18 cellular contexts compared by ENCODE assay signal in the genomic region with DNA sequence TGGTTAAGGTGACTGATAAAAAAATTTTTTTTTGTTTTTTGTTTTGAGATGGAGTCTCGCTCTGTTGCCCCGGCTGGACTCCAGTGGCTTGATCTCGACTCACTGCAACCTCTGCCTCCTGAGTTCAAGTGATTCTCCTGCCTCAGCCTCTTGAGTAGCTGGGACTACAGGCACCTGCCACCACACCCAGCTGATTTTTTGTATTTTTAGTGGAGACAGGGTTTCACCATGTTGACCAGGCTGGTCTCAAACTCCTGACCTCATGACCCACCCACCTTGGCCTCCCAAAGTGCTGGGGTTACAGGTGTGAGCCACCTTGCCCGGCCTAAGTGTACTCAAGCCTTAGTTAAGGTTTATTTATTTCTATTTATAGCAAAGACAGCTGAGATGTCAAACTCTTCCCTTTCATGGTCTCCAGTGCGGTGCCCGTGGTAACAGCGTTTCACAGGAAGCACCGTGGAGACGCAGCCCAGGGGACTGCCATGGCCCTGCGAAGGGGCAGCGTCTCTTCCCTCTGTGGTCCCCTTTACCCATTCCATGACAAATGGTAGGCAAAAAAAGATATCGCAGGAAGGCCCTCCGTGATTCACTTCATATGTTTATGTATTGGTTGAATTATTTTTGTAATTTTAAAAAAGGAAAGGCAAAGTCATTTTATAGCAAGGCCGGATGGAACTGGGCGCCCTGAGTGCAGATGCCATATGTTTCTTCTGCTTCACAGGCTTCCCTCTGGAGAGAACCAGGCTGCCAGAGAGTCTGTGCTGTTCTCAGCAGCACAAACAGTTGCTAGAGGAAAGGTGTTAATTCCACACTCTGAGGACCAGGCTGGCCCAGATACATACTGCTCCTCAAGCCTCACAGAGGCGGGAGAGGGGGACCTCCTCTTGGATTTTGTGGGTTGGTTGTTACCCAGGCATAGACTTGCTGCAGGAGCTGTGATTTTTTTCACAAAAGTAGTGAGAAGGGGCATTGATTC. TPM values are rescaled to one million over a fixed set of nuclear protein-coding genes. Genes with fewer than 3 reads are reported as not detected.
DNase-seq lines count a peak whose midpoint lies in the region; ATAC-seq and TF ChIP-seq lines count a peak whose summit lies in the region.
"Had no signal": no experiment of that assay in that cellular context is flagged by ENCODE, and none has a peak within 500 bp of the region (broad histone marks: within the 10 kb centered on the region; RNA-seq: fewer than 3 reads in every experiment).

No MANE protein-coding gene starts in this region.

- TF ChIP-seq CTCF in smooth muscle cell (IDR thresholded peaks at IDR 0.05; ENCODE audit: borderline replicate concordance, insufficient read depth, poor library complexity, severe bottlenecking) = no peak

- peaks cover 12% of the 10 kb centered on the region for H3K79me2 ChIP-seq in smooth muscle cell (ENCODE audit: low read depth)

- peak overlapping the region; percentile 42; the same call in 1 of the 2 replicates for H3K27ac ChIP-seq in SK-N-MC
- H3K27ac ChIP-seq in smooth muscle cell (ENCODE audit: low read depth) = peak overlapping the region; percentile 28
- H3K27ac ChIP-seq: breast epithelium, heart right ventricle had no signal

- H2AFZ ChIP-seq in smooth muscle cell (ENCODE audit: low read depth) = no peak overlapping the region

- H3K27ac Mint-ChIP-seq in activated naive CD4-positive, alpha-beta T cell treated with anti-CD3 and anti-CD28 coated beads, Interleukin-2, amount 50 U/mL, for 24 hours = peak overlapping the region; percentile 12

- ATAC-seq in HG03457 (IDR thresholded peaks at IDR 0.05; ENCODE audit: unreplicated experiment) = no peak
- ATAC-seq: heart right ventricle, left ventricle myocardium superior had no signal

- H3K36me3 ChIP-seq in SK-N-MC (ENCODE audit: insufficient read depth, low read length) (no peaks in the 10 kb centered on the region; the same call in 1 of the 2 replicates), endocrine pancreas (ENCODE audit: control insufficient read depth, insufficient read depth, low read length) (peaks cover 2% of the 10 kb centered on the region), smooth muscle cell (ENCODE audit: low read depth) (no peaks in the 10 kb centered on the region)
- H3K36me3 ChIP-seq: breast epithelium had no signal

- no peaks in the 10 kb centered on the region for H3K9me3 ChIP-seq in SK-N-MC (ENCODE audit: low read depth, low read length)
- H3K9me3 ChIP-seq in endocrine pancreas (ENCODE audit: control insufficient read depth, low read length) = no peaks in the 10 kb centered on the region
- no peaks in the 10 kb centered on the region for H3K9me3 ChIP-seq in smooth muscle cell (replicated peaks; ENCODE audit: low read depth)
- H3K9me3 ChIP-seq: breast epithelium, heart right ventricle had no signal

- H3K4me1 ChIP-seq in endocrine pancreas (ENCODE audit: control insufficient read depth, insufficient read depth, low read length) = no peaks in the 10 kb centered on the region
- peaks cover 7% of the 10 kb centered on the region for H3K4me1 ChIP-seq in smooth muscle cell (ENCODE audit: low read depth)

- H3K4me1 Mint-ChIP-seq in activated naive CD4-positive, alpha-beta T cell treated with anti-CD3 and anti-CD28 coated beads, Interleukin-2, amount 50 U/mL, for 24 hours = peaks cover 11% of the 10 kb centered on the region

- 97% methylated on average over 16 of the region's 16 CpGs for WGBS in smooth muscle cell (ENCODE audit: low lambda C conversion rate)

- no peaks in the 10 kb centered on the region for H3K9me3 Mint-ChIP-seq in activated naive CD4-positive, alpha-beta T cell treated with anti-CD3 and anti-CD28 coated beads, Interleukin-2, amount 50 U/mL, for 24 hours

- H3K27me3 ChIP-seq in endocrine pancreas (ENCODE audit: control insufficient read depth, insufficient read depth, low read length) = no peaks in the 10 kb centered on the region
- H3K27me3 ChIP-seq in smooth muscle cell (ENCODE audit: low read depth) = no peaks in the 10 kb centered on the region
- H3K27me3 ChIP-seq: breast epithelium, heart right ventricle had no signal

- H3K36me3 Mint-ChIP-seq in activated naive CD4-positive, alpha-beta T cell treated with anti-CD3 and anti-CD28 coated beads, Interleukin-2, amount 50 U/mL, for 24 hours = peaks cover 8% of the 10 kb centered on the region

- H3K4me3 ChIP-seq in SK-N-MC = no peak overlapping the region
- no peak overlapping the region for H3K4me3 ChIP-seq in endocrine pancreas (ENCODE audit: control insufficient read depth, insufficient read depth, low read length)
- H3K4me3 ChIP-seq in smooth muscle cell = no peak overlapping the region
- H3K4me3 ChIP-seq: breast epithelium, heart right ventricle had no signal

- no peak overlapping the region for H3K4me3 Mint-ChIP-seq in activated naive CD4-positive, alpha-beta T cell treated with anti-CD3 and anti-CD28 coated beads, Interleukin-2, amount 50 U/mL, for 24 hours

- H3K4me2 ChIP-seq in smooth muscle cell = no peak overlapping the region

- H3F3A ChIP-seq in smooth muscle cell (ENCODE audit: low read depth) = peaks cover 10% of the 10 kb centered on the region

- no peak for DNase-seq in activated naive CD4-positive, alpha-beta T cell treated with anti-CD3 and anti-CD28 coated beads, Interleukin-2, amount 50 U/mL, for 16 hours
- no peak for DNase-seq in SK-N-MC (ENCODE audit: low read depth, low spot score)
- DNase-seq in smooth muscle cell (lab: John Stamatoyannopoulos, UW; ENCODE audit: unreplicated experiment) = no peak
- no peak for DNase-seq in COR-L47 (lab: John Stamatoyannopoulos, UW)
- no peak for DNase-seq in DMS79 (lab: John Stamatoyannopoulos, UW)
- DNase-seq: activated T-cell treated with anti-CD3 and anti-CD28 coated beads for 4 hours; HCEC 1CT; heart right ventricle; left ventricle myocardium superior; NCI-H1105; NCI-H526; nucleus accumbens; RPMI8226; stimulated activated CD4-positive, alpha-beta T cell treated with anti-CD3 and anti-CD28 coated beads, Interleukin-15, amount 100 ng/mL, for 24 hours had no signal

- H3K9ac ChIP-seq in SK-N-MC (ENCODE audit: insufficient read length) = no peak overlapping the region
- peak overlapping the region; percentile 65 for H3K9ac ChIP-seq in endocrine pancreas (ENCODE audit: control insufficient read depth, insufficient read depth, low read length)
- no peak overlapping the region for H3K9ac ChIP-seq in smooth muscle cell (ENCODE audit: low read depth)

- no peaks in the 10 kb centered on the region for H3K27me3 Mint-ChIP-seq in activated naive CD4-positive, alpha-beta T cell treated with anti-CD3 and anti-CD28 coated beads, Interleukin-2, amount 50 U/mL, for 24 hours

- peaks cover 20% of the 10 kb centered on the region for H4K20me1 ChIP-seq in smooth muscle cell (ENCODE audit: low read depth)

RNA-seq across cellular contexts. Expression of gene DDX19A, which starts 29.2 kb away (rescaled TPM):
- total RNA-seq in smooth muscle cell = 33.9 and 38.8 TPM in 2 replicates
- 32.8 and 39.2 TPM in 2 replicates for polyA plus RNA-seq in smooth muscle cell
